In genomic region chr20:51514836-51515235, GRCh38 we compare ENCODE assay signal across 17 cellular contexts. TPM values are rescaled to one million over a fixed set of nuclear protein-coding genes. Genes with fewer than 3 reads are reported as not detected.
A peak's percentile ranks its signal among the peaks of the same experiment; 100 is the strongest.
DNase-seq lines count a peak whose midpoint lies in the region; ATAC-seq and TF ChIP-seq lines count a peak whose summit lies in the region.
"Had no signal": no experiment of that assay in that cellular context is flagged by ENCODE, and none has a peak within 500 bp of the region (broad histone marks: within the 10 kb centered on the region; RNA-seq: fewer than 3 reads in every experiment).

No MANE protein-coding gene starts in this region.

- POLR2A ChIA-PET in CD8-positive, alpha-beta memory T cell (lab: Charles Lee), result interaction anchor here (0.6 to 1.0 kb wide), 3 partner anchors 10 to 44 kb away, joined by 3 to 4 read pairs (median 3); no protein-coding TSS in a partner anchor

- H3K27me3 Mint-ChIP-seq in CD8-positive, alpha-beta memory T cell, result no peaks in the 10 kb centered on the region
- no peaks in the 10 kb centered on the region for H3K27me3 Mint-ChIP-seq in T-helper 17 cell
- H3K27me3 Mint-ChIP-seq in natural killer cell (ENCODE audit: low read depth in 2 of 2), result no peaks in the 10 kb centered on the region

- peak overlapping the region in 3 of 7 donors; percentile 24 to 55 (median 50) for H3K4me3 Mint-ChIP-seq in CD8-positive, alpha-beta memory T cell
- H3K4me3 Mint-ChIP-seq in T-helper 17 cell (peak overlapping the region; percentile 77), natural killer cell (no peak overlapping the region)

- no peak for TF ChIP-seq CTCF in natural killer cell (IDR thresholded peaks at IDR 0.05)
- TF ChIP-seq CTCF in uterus (IDR thresholded peaks at IDR 0.05), result no peak

- no peak overlapping the region for H3K27ac ChIP-seq in CD8-positive, alpha-beta memory T cell (ENCODE audit: low read depth, low read length)
- H3K27ac ChIP-seq in uterus, result no peak overlapping the region

- H3K4me1 ChIP-seq in CD8-positive, alpha-beta memory T cell (ENCODE audit: insufficient read depth, low read length), result peaks cover 55% of the 10 kb centered on the region
- H3K4me1 ChIP-seq in uterus, result no peaks in the 10 kb centered on the region
- H3K4me1 ChIP-seq: BE2C had no signal

- no peaks in the 10 kb centered on the region for H3K9me3 ChIP-seq in CD8-positive, alpha-beta memory T cell (ENCODE audit: low read length)
- H3K9me3 ChIP-seq in T-helper 17 cell (ENCODE audit: control insufficient read depth, low read length, poor library complexity, severe bottlenecking), result no peaks in the 10 kb centered on the region
- H3K9me3 ChIP-seq in uterus, result no peaks in the 10 kb centered on the region
- H3K9me3 ChIP-seq: BE2C had no signal

- H3K27ac Mint-ChIP-seq in CD8-positive, alpha-beta memory T cell, result peak overlapping the region in 7 of 8 donors; percentile 15 to 87 (median 65)
- H3K27ac Mint-ChIP-seq in T-helper 17 cell, result peak overlapping the region; percentile 85
- peak overlapping the region; percentile 82 to 95 for H3K27ac Mint-ChIP-seq in natural killer cell

- H3K36me3 Mint-ChIP-seq in CD8-positive, alpha-beta memory T cell, result peaks cover 26 to 86% (median 33%) of the 10 kb centered on the region in 3 donors
- H3K36me3 Mint-ChIP-seq in T-helper 17 cell (ENCODE audit: low read depth) (peaks cover 20% of the 10 kb centered on the region), natural killer cell (peaks cover 23% of the 10 kb centered on the region)

- H3K9me3 Mint-ChIP-seq in CD8-positive, alpha-beta memory T cell, result no peaks in the 10 kb centered on the region
- H3K9me3 Mint-ChIP-seq in natural killer cell, result no peaks in the 10 kb centered on the region

- peak; percentile 55 for DNase-seq in activated effector memory CD4-positive, alpha-beta T cell treated with anti-CD3 and anti-CD28 coated beads, Interleukin-2, amount 50 U/mL, for 16 hours
- DNase-seq in activated effector memory CD4-positive, alpha-beta T cell treated with Interleukin-2 at 50 U/mL for 16 hours, result no peak
- no peak for DNase-seq in CD8-positive, alpha-beta memory T cell
- DNase-seq in T-helper 17 cell (no peak), natural killer cell (no peak), uterus (no peak)
- DNase-seq: BE2C; EL; KG1; NCI-H1092 treated with DMSO at 0.1 percent for 48 hours; NCI-H1694 treated with DMSO at 0.1 percent for 48 hours; NCI-H345; NK-92 treated with Interleukin-12 subunit alpha and Interleukin-12 subunit beta, amount 100 ng/mL, for 24 hours; OCI-M1; RPMI8226 had no signal

- no peak overlapping the region for H3K4me3 ChIP-seq in CD8-positive, alpha-beta memory T cell (ENCODE audit: low read length)
- H3K4me3 ChIP-seq in uterus, result no peak overlapping the region

- CTCF ChIA-PET in CD8-positive, alpha-beta memory T cell (lab: Charles Lee), result interaction anchor here (1.2 to 2.0 kb wide), 7 partner anchors 12 to 129 kb away, joined by 3 to 7 read pairs (median 3); no protein-coding TSS in a partner anchor

- peaks cover 64 to 90% (median 88%) of the 10 kb centered on the region in 3 donors for H3K4me1 Mint-ChIP-seq in CD8-positive, alpha-beta memory T cell
- H3K4me1 Mint-ChIP-seq in T-helper 17 cell, result peaks cover 53% of the 10 kb centered on the region
- H3K4me1 Mint-ChIP-seq in natural killer cell, result peaks cover 78 to 81% of the 10 kb centered on the region in 2 donors

- no peak for TF ChIP-seq POLR2A in uterus (IDR thresholded peaks at IDR 0.05)

- no peak for ATAC-seq in T-helper 17 cell
- no peak for ATAC-seq in natural killer cell
- no peak for ATAC-seq in GM21447 (IDR thresholded peaks at IDR 0.05; ENCODE audit: unreplicated experiment)
- ATAC-seq in HG02588 (IDR thresholded peaks at IDR 0.05; ENCODE audit: unreplicated experiment), result no peak

- intact Hi-C loops in natural killer cell (cut with micrococcal nuclease), result loop anchor here (2.0 kb wide), 1 partner anchor 14 kb away; no protein-coding TSS in a partner anchor
- intact Hi-C loops in uterus (cut with DNase I; ENCODE audit: low total_unique reads), result no loop called here

- peaks cover 25% of the 10 kb centered on the region for H3K36me3 ChIP-seq in CD8-positive, alpha-beta memory T cell (ENCODE audit: insufficient read depth, low read length)
- no peaks in the 10 kb centered on the region for H3K36me3 ChIP-seq in uterus
- H3K36me3 ChIP-seq: BE2C had no signal

- no peaks in the 10 kb centered on the region for H3K27me3 ChIP-seq in CD8-positive, alpha-beta memory T cell (ENCODE audit: insufficient read depth, low read length, poor library complexity, severe bottlenecking)
- no peaks in the 10 kb centered on the region for H3K27me3 ChIP-seq in uterus
- H3K27me3 ChIP-seq: BE2C had no signal

RNA-seq across cellular contexts. Expression of gene NFATC2, which starts 27.7 kb away (rescaled TPM):
- 10 to 100 TPM; 63.0 to 64.4 TPM for total RNA-seq in CD8-positive, alpha-beta memory T cell
- polyA plus RNA-seq in CD8-positive, alpha-beta memory T cell, result 52.1 TPM
- total RNA-seq in T-helper 17 cell, result 10 to 100 TPM; 51.0 to 58.7 TPM
- 100 to 1,000 TPM; 141 to 195 (median 160) TPM for total RNA-seq in natural killer cell
- 10 to 100 TPM in 3 of 4 donors, 1 to 10 TPM in 1; 5.7 to 36.4 (median 12.0) TPM for total RNA-seq in uterus
